In genomic region chr6:167304912-167305311, GRCh38 we compare ENCODE assay signal across 26 cellular contexts. TPM values are rescaled to one million over a fixed set of nuclear protein-coding genes. Genes with fewer than 3 reads are reported as not detected.
"Had no signal": no experiment of that assay in that cellular context is flagged by ENCODE, and none has a peak within 500 bp of the region (broad histone marks: within the 10 kb centered on the region; RNA-seq: fewer than 3 reads in every experiment).

No MANE protein-coding gene starts in this region.

- H3K27me3 ChIP-seq: MG63, Peyer's patch, SJSA1 had no signal

- H3K9me3 ChIP-seq: MG63, Peyer's patch, SJSA1 had no signal

- H3K4me2 ChIP-seq: PC-9 had no signal

- H3K36me3 ChIP-seq: MG63, Peyer's patch, SJSA1 had no signal

- H3K4me3 Mint-ChIP-seq: T-cell had no signal

- H3K36me3 Mint-ChIP-seq: T-cell had no signal

- H3K27ac Mint-ChIP-seq: T-cell had no signal

- H3K27ac ChIP-seq: PC-9, Peyer's patch, SJSA1, SK-N-MC had no signal

- ATAC-seq: T-cell had no signal

- H3K4me1 ChIP-seq: Peyer's patch had no signal

- H2AFZ ChIP-seq: PC-9 had no signal

- H3K4me1 Mint-ChIP-seq: T-cell had no signal

- DNase-seq: Karpas-422, KG1, MG63, NCI-H1092, NCI-H1436, NCI-H187, NCI-H2029, NCI-H2081 treated with DMSO at 0.1 percent for 48 hours, NCI-H2171, NCI-H226, NCI-H446, NCI-H510A, NCI-H524 treated with DMSO at 0.1 percent for 48 hours, NCI-H69, NCI-H774, OCI-M1, PC-9, Right ventricle myocardium superior, RPMI8226, SIG-M5, SW 1271, T-cell had no signal

- H3K4me3 ChIP-seq: MG63, PC-9, Peyer's patch, SJSA1, SK-N-MC had no signal

RNA-seq across cellular contexts. Expression of gene UNC93A, which starts 13.8 kb away (rescaled TPM):
- total RNA-seq: PC-9, Right ventricle myocardium superior, SJSA1, T-cell had no signal

RNA-seq across cellular contexts. Expression of gene TTLL2, which starts 20.0 kb away (rescaled TPM):
- total RNA-seq: HT-29, PC-9, Peyer's patch, Right ventricle myocardium superior, SJSA1, T-cell had no signal
